ENCODE assay signal across 20 cellular contexts in genomic region chr21:44986471-44987291, GRCh38. TPM values are rescaled to one million over a fixed set of nuclear protein-coding genes. Genes with fewer than 3 reads are reported as not detected.
DNase-seq lines count a peak whose midpoint lies in the region; ATAC-seq and TF ChIP-seq lines count a peak whose summit lies in the region.
"Had no signal": no experiment of that assay in that cellular context is flagged by ENCODE, and none has a peak within 500 bp of the region (broad histone marks: within the 10 kb centered on the region; RNA-seq: fewer than 3 reads in every experiment).

No MANE protein-coding gene starts in this region.

- no peaks in the 10 kb centered on the region for H3K9me3 ChIP-seq in BLaER1 treated with 17β-estradiol and CSF1 and Interleukin-3, amounts not matched to agents 10 nM and 100 nM (replicated peaks in 1 of 11)
- no peaks in the 10 kb centered on the region for H3K9me3 ChIP-seq in WERI-Rb-1 (ENCODE audit: severe bottlenecking)
- no peaks in the 10 kb centered on the region for H3K9me3 ChIP-seq in left ventricle myocardium inferior (replicated peaks)
- H3K9me3 ChIP-seq in trophoblast cell (ENCODE audit: insufficient read depth, low read depth, low read length), result peaks cover 2% of the 10 kb centered on the region
- H3K9me3 ChIP-seq: testis had no signal

- H4K91ac ChIP-seq in trophoblast cell (ENCODE audit: low read depth, low read length), result peak overlapping the region; percentile 84

- H4K12ac ChIP-seq in trophoblast cell (ENCODE audit: low read depth, low read length), result no peak overlapping the region

- no peaks in the 10 kb centered on the region for H3K4me1 Mint-ChIP-seq in activated T-helper 2 cell treated with anti-CD3 and anti-CD28 coated beads, Interferon-gamma antibody, Interleukin-2, Interleukin-4, amounts not matched to agents 10 μg/mL and 5 μg/mL and 100 μg/mL, durations not matched to agents 14 hours and 24 hours and 36 hours (ENCODE audit: low read depth)
- H3K4me1 Mint-ChIP-seq: H9 had no signal

- peak overlapping the region; percentile 24 for H3K18ac ChIP-seq in trophoblast cell (ENCODE audit: low read length)

- H3K27me3 Mint-ChIP-seq in activated T-helper 2 cell treated with anti-CD3 and anti-CD28 coated beads, Interferon-gamma antibody, Interleukin-2, Interleukin-4, amounts not matched to agents 10 μg/mL and 5 μg/mL and 100 μg/mL, durations not matched to agents 14 hours and 24 hours and 36 hours (ENCODE audit: low read depth), result no peaks in the 10 kb centered on the region
- H3K27me3 Mint-ChIP-seq: CD4-positive, alpha-beta T cell; naive thymus-derived CD8-positive, alpha-beta T cell had no signal

- no peak for ATAC-seq in HG02610 (IDR thresholded peaks at IDR 0.05; ENCODE audit: unreplicated experiment)
- no peak for ATAC-seq in HG02981 (IDR thresholded peaks at IDR 0.05; ENCODE audit: unreplicated experiment)
- ATAC-seq in GM19463 (IDR thresholded peaks at IDR 0.05; ENCODE audit: unreplicated experiment), result no peak
- ATAC-seq: naive thymus-derived CD8-positive, alpha-beta T cell had no signal

- peaks cover 7% of the 10 kb centered on the region for H3K79me2 ChIP-seq in trophoblast cell (ENCODE audit: control insufficient read depth, insufficient read depth, low read length, poor library complexity)

- H4K8ac ChIP-seq in trophoblast cell (ENCODE audit: low read depth, low read length), result peak overlapping the region; percentile 67

- H3K36me3 ChIP-seq in BLaER1 treated with 17β-estradiol and CSF1 and Interleukin-3, amounts not matched to agents 10 nM and 100 nM, result no peaks in the 10 kb centered on the region
- H3K36me3 ChIP-seq in WERI-Rb-1, result no peaks in the 10 kb centered on the region
- H3K36me3 ChIP-seq in left ventricle myocardium inferior, result no peaks in the 10 kb centered on the region
- H3K36me3 ChIP-seq in trophoblast cell (ENCODE audit: control insufficient read depth in 1 of 2, insufficient read depth in 2 of 2, low read length in 2 of 2), result no peaks in the 10 kb centered on the region

- no CpG with 5 or more reads among the region's 23 CpGs for WGBS in trophoblast cell (ENCODE audit: extremely low coverage, insufficient coverage, insufficient read length)

- H3K36me3 Mint-ChIP-seq in activated T-helper 2 cell treated with anti-CD3 and anti-CD28 coated beads, Interferon-gamma antibody, Interleukin-2, Interleukin-4, amounts not matched to agents 10 μg/mL and 5 μg/mL and 100 μg/mL, durations not matched to agents 14 hours and 24 hours and 36 hours (ENCODE audit: low read depth), result no peaks in the 10 kb centered on the region
- H3K36me3 Mint-ChIP-seq: naive thymus-derived CD8-positive, alpha-beta T cell had no signal

- DNase-seq in WERI-Rb-1 (no peak), left ventricle myocardium inferior (peak; percentile 13), trophoblast cell (no peak)
- no peak for DNase-seq in activated T-helper 2 cell treated with anti-CD3 and anti-CD28 coated beads, Interferon-gamma antibody, Interleukin-2, Interleukin-4, amounts not matched to agents 10 μg/mL and 5 μg/mL and 100 μg/mL, durations not matched to agents 14 hours and 24 hours and 36 hours (ENCODE audit: low spot score)
- DNase-seq: activated CD4-positive, CD25-positive, alpha-beta regulatory T cell treated with anti-CD3 and anti-CD28 coated beads, Interleukin-2, amount 50 U/mL, for 72 hours; cortex of kidney; GDM1; H9; NCI-H1417 treated with DMSO at 0.1 percent for 48 hours; small intestine; stimulated activated naive CD4-positive, alpha-beta T cell; T1000; testis had no signal

- peak overlapping the region; percentile 40 for H2BK120ac ChIP-seq in trophoblast cell (ENCODE audit: insufficient read depth, low read length, poor library complexity)

- H3K79me1 ChIP-seq in trophoblast cell (ENCODE audit: low read length), result peaks cover 55% of the 10 kb centered on the region

- no peak overlapping the region; a peak in 1 of 20 replicates for H3K4me3 ChIP-seq in BLaER1 treated with 17β-estradiol and CSF1 and Interleukin-3, amounts not matched to agents 10 nM and 100 nM
- H3K4me3 ChIP-seq in WERI-Rb-1 (ENCODE audit: low read depth, low read length), result no peak overlapping the region
- no peak overlapping the region for H3K4me3 ChIP-seq in left ventricle myocardium inferior
- no peak overlapping the region for H3K4me3 ChIP-seq in trophoblast cell (ENCODE audit: low read depth, low read length)
- H3K4me3 ChIP-seq: testis had no signal

- peak overlapping the region in 9 of 11 experiments; percentile 71 to 100 (median 92); a peak in 17 of 22 replicates for H3K4me2 ChIP-seq in BLaER1 treated with 17β-estradiol and CSF1 and Interleukin-3, amounts not matched to agents 10 nM and 100 nM
- no peak overlapping the region for H3K4me2 ChIP-seq in trophoblast cell (ENCODE audit: low read length)

- peak overlapping the region; percentile 43 for H2AK5ac ChIP-seq in trophoblast cell (ENCODE audit: low read length)

- H2AFZ ChIP-seq in trophoblast cell (ENCODE audit: insufficient read depth, low read length, poor library complexity), result no peak overlapping the region

- no peak overlapping the region for H3K27ac Mint-ChIP-seq in activated T-helper 2 cell treated with anti-CD3 and anti-CD28 coated beads, Interferon-gamma antibody, Interleukin-2, Interleukin-4, amounts not matched to agents 10 μg/mL and 5 μg/mL and 100 μg/mL, durations not matched to agents 14 hours and 24 hours and 36 hours
- H3K27ac Mint-ChIP-seq: CD4-positive, alpha-beta T cell; H9; progenitor cell of endocrine pancreas had no signal

- TF ChIP-seq CTCF in WERI-Rb-1 (IDR thresholded peaks at IDR 0.05; ENCODE audit: low read depth, low read length) (no peak), left ventricle myocardium inferior (IDR thresholded peaks at IDR 0.05; ENCODE audit: borderline replicate concordance) (no peak)

- H3K27me3 ChIP-seq in BLaER1 treated with 17β-estradiol and CSF1 and Interleukin-3, amounts not matched to agents 10 nM and 100 nM, result peaks cover 0 to 79% (median 0%) of the 10 kb centered on the region in 11 experiments; a peak in 10 of 22 replicates
- no peaks in the 10 kb centered on the region for H3K27me3 ChIP-seq in WERI-Rb-1 (ENCODE audit: insufficient read depth, low read depth, severe bottlenecking)
- H3K27me3 ChIP-seq in left ventricle myocardium inferior (ENCODE audit: low read depth), result no peaks in the 10 kb centered on the region
- no peaks in the 10 kb centered on the region for H3K27me3 ChIP-seq in trophoblast cell (ENCODE audit: insufficient read depth, low read length)
- H3K27me3 ChIP-seq: testis had no signal

- no peaks in the 10 kb centered on the region for H3K9me3 Mint-ChIP-seq in activated T-helper 2 cell treated with anti-CD3 and anti-CD28 coated beads, Interferon-gamma antibody, Interleukin-2, Interleukin-4, amounts not matched to agents 10 μg/mL and 5 μg/mL and 100 μg/mL, durations not matched to agents 14 hours and 24 hours and 36 hours
- H3K9me3 Mint-ChIP-seq: CD4-positive, alpha-beta T cell; H9; naive thymus-derived CD8-positive, alpha-beta T cell had no signal

- intact Hi-C loops in left ventricle myocardium inferior (cut with micrococcal nuclease), result no loop called here
- intact Hi-C loops in activated T-helper 2 cell treated with anti-CD3 and anti-CD28 coated beads, Interferon-gamma antibody, Interleukin-2, Interleukin-4, amounts not matched to agents 10 μg/mL and 5 μg/mL and 100 μg/mL, durations not matched to agents 14 hours and 24 hours and 36 hours (cut with micrococcal nuclease), result no loop called here

- no peak overlapping the region for H3K4ac ChIP-seq in trophoblast cell (ENCODE audit: low read depth, low read length)

- H3K4me1 ChIP-seq in BLaER1 treated with 17β-estradiol and CSF1 and Interleukin-3, amounts not matched to agents 10 nM and 100 nM, result peaks cover 56 to 90% (median 89%) of the 10 kb centered on the region in 10 experiments
- peaks cover 48% of the 10 kb centered on the region for H3K4me1 ChIP-seq in left ventricle myocardium inferior
- H3K4me1 ChIP-seq in trophoblast cell (ENCODE audit: control insufficient read depth in 1 of 2, insufficient read depth in 2 of 2, low read length in 2 of 2), result peaks cover 44 to 54% of the 10 kb centered on the region in 2 experiments
- H3K4me1 ChIP-seq: testis had no signal

- H3K23ac ChIP-seq in trophoblast cell (ENCODE audit: low read length), result no peak overlapping the region

- peaks cover 0 to 87% (median 55%) of the 10 kb centered on the region in 11 experiments; a peak in 19 of 22 replicates for H4K20me1 ChIP-seq in BLaER1 treated with 17β-estradiol and CSF1 and Interleukin-3, amounts not matched to agents 10 nM and 100 nM

- H2BK5ac ChIP-seq in trophoblast cell (ENCODE audit: low read depth, low read length, poor library complexity), result no peak overlapping the region

- H3K9ac ChIP-seq in BLaER1 treated with 17β-estradiol and CSF1 and Interleukin-3, amounts not matched to agents 10 nM and 100 nM, result peak overlapping the region in 3 of 11 experiments; percentile 19 to 60 (median 53); a peak in 3 of 22 replicates
- no peak overlapping the region for H3K9ac ChIP-seq in trophoblast cell (ENCODE audit: low read length)

- H3K27ac ChIP-seq in BLaER1 treated with 17β-estradiol and CSF1 and Interleukin-3, amounts not matched to agents 10 nM and 100 nM, result no peak overlapping the region
- H3K27ac ChIP-seq in WERI-Rb-1, result peak overlapping the region; percentile 50
- H3K27ac ChIP-seq in left ventricle myocardium inferior (replicated peaks), result no peak overlapping the region
- H3K27ac ChIP-seq in trophoblast cell (ENCODE audit: low read depth, low read length), result no peak overlapping the region
- H3K27ac ChIP-seq: testis had no signal

- no peak overlapping the region for H2BK12ac ChIP-seq in trophoblast cell (ENCODE audit: low read length)

- H3K4me3 Mint-ChIP-seq in activated T-helper 2 cell treated with anti-CD3 and anti-CD28 coated beads, Interferon-gamma antibody, Interleukin-2, Interleukin-4, amounts not matched to agents 10 μg/mL and 5 μg/mL and 100 μg/mL, durations not matched to agents 14 hours and 24 hours and 36 hours (ENCODE audit: low read depth), result no peak overlapping the region
- H3K4me3 Mint-ChIP-seq: CD4-positive, alpha-beta T cell; H9; naive thymus-derived CD8-positive, alpha-beta T cell had no signal

- H3K14ac ChIP-seq in trophoblast cell (ENCODE audit: low read length), result peak overlapping the region; percentile 12

RNA-seq across cellular contexts. Expression of gene SLX9, which starts 46.9 kb away (rescaled TPM):
- total RNA-seq in left ventricle myocardium inferior, result 70.7 TPM
- 19.1 and 21.1 TPM in 2 replicates for polyA plus RNA-seq in trophoblast cell (2013)
- 65.8 and 72.6 TPM in 2 replicates for total RNA-seq in activated T-helper 2 cell treated with anti-CD3 and anti-CD28 coated beads, Interferon-gamma antibody, Interleukin-2, Interleukin-4, amounts not matched to agents 10 μg/mL and 5 μg/mL and 100 μg/mL, durations not matched to agents 14 hours and 24 hours and 36 hours
